In the genomic region with DNA sequence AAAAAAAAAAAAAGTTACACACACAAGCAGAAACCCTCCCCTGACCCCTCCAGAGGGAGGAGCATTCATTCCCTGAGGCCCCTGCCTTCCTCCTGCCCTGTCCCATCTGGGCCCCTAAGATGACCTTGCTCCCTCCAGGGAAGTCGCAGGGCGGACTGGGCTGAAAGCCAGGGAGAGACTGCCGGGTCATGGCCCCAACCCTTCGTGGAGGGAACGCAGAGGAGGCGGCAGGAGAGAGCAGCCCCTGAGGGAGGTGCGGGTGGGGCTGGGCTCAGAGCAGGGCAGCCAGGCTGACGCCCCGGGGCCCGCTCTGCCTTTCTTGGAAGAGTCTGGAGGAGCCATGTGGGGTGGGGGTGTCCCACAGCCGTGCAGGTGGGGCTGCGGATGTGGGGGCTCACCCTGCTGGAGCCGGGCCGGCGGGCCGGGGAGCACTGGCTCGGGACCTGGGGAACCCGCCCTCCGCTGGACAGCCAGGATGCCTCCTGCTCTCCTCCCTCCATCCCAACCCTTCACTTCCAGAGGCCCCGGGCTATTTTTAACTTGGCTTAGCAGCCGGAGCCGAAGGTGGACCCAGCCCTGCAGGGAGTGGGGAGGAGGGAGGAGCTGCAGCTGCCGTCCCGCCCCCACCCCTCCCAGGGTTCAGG, we compare ENCODE assay signal across 10 cellular contexts. TPM values are rescaled to one million over a fixed set of nuclear protein-coding genes. Genes with fewer than 3 reads are reported as not detected.
DNase-seq lines count a peak whose midpoint lies in the region; ATAC-seq and TF ChIP-seq lines count a peak whose summit lies in the region.
"Had no signal": no experiment of that assay in that cellular context is flagged by ENCODE, and none has a peak within 500 bp of the region (broad histone marks: within the 10 kb centered on the region; RNA-seq: fewer than 3 reads in every experiment).

No MANE protein-coding gene starts in this region.

- TF ChIP-seq POLR2A in testis (IDR thresholded peaks at IDR 0.05): no peak

- no peak for TF ChIP-seq CTCF in testis (IDR thresholded peaks at IDR 0.05)

- H3K27ac ChIP-seq in iPS-20b (ENCODE audit: low read length): no peak overlapping the region
- H3K27ac ChIP-seq in testis: peak overlapping the region; percentile 68 to 69
- H3K27ac ChIP-seq: ascending aorta had no signal

- no peaks in the 10 kb centered on the region for H3K36me3 ChIP-seq in adipocyte (ENCODE audit: control insufficient read depth, insufficient read depth, low read length, severe bottlenecking)
- no peaks in the 10 kb centered on the region for H3K36me3 ChIP-seq in iPS-20b (ENCODE audit: insufficient read depth, low read depth, low read length)
- H3K36me3 ChIP-seq in testis (ENCODE audit: low read depth, missing control alignments): no peaks in the 10 kb centered on the region
- H3K36me3 ChIP-seq: ascending aorta had no signal

- peaks cover 30% of the 10 kb centered on the region for H3K27me3 ChIP-seq in adipocyte (replicated peaks; ENCODE audit: control insufficient read depth, insufficient read depth, low read length)
- no peaks in the 10 kb centered on the region for H3K27me3 ChIP-seq in iPS-20b (ENCODE audit: insufficient read depth, low read length)
- H3K27me3 ChIP-seq in testis: no peaks in the 10 kb centered on the region

- DNase-seq in NCI-H146 (lab: John Stamatoyannopoulos, UW) (peak; percentile 24), NCI-H146 treated with DMSO at 0.1 percent for 48 hours (lab: John Stamatoyannopoulos, UW; ENCODE audit: unreplicated experiment) (no peak), adipocyte (ENCODE audit: low read depth) (peak; percentile 49), testis (peak; percentile 75), AG08395 (ENCODE audit: low spot score) (no peak), dedifferentiated amniotic fluid mesenchymal stem cell (ENCODE audit: extremely low spot score) (no peak)

- 21 to 27% methylated on average over 13 to 24 of the region's 24 CpGs for WGBS in testis, 2 donors

- intact Hi-C loops in testis (cut with DNase I; ENCODE audit: low total_unique reads): no loop called here

- H3K9me3 ChIP-seq in adipocyte (ENCODE audit: control insufficient read depth, low read length) (no peaks in the 10 kb centered on the region), iPS-20b (ENCODE audit: insufficient read depth, low read depth, low read length) (no peaks in the 10 kb centered on the region), testis (no peaks in the 10 kb centered on the region)
- H3K9me3 ChIP-seq: ascending aorta had no signal

- no peak for ATAC-seq in GM21576 (IDR thresholded peaks at IDR 0.05; ENCODE audit: unreplicated experiment)

- no peak overlapping the region for H3K4me3 ChIP-seq in adipocyte (ENCODE audit: low read length)
- peak overlapping the region; percentile 56; the same call in 1 of the 2 replicates for H3K4me3 ChIP-seq in iPS-20b (ENCODE audit: low read length)
- no peak overlapping the region for H3K4me3 ChIP-seq in testis

- H3K9ac ChIP-seq in adipocyte (ENCODE audit: low read length) (no peak overlapping the region), iPS-20b (ENCODE audit: low read depth, low read length) (peak overlapping the region; percentile 42; the same call in 1 of the 2 replicates)

- peaks cover 7% of the 10 kb centered on the region for H3K4me1 ChIP-seq in adipocyte (ENCODE audit: control insufficient read depth, insufficient read depth, low read length)
- H3K4me1 ChIP-seq in iPS-20b (ENCODE audit: insufficient read depth, low read length): peaks cover 17% of the 10 kb centered on the region
- peaks cover 29% of the 10 kb centered on the region for H3K4me1 ChIP-seq in testis

RNA-seq across cellular contexts. Expression of gene ABHD16B, which starts 15.0 kb away (rescaled TPM):
- total RNA-seq in testis: 10 to 100 TPM; 13.8 to 20.9 TPM
- polyA plus RNA-seq in testis (ENCODE audit: insufficient read depth, low read depth, low replicate concordance): 10.8 TPM
- total RNA-seq: ascending aorta had no signal
- polyA plus RNA-seq: neural cell had no signal

RNA-seq across cellular contexts. Expression of gene ZBTB46, which starts 15.2 kb away (rescaled TPM):
- 10 to 100 TPM; 12.5 to 15.4 TPM for total RNA-seq in testis
- polyA plus RNA-seq in testis (ENCODE audit: insufficient read depth, low read depth, low replicate concordance): 5.2 TPM

RNA-seq across cellular contexts. Expression of gene TPD52L2, which starts 18.8 kb away (rescaled TPM):
- 100 to 1,000 TPM; 100 to 132 TPM for total RNA-seq in testis
- 89.9 TPM for polyA plus RNA-seq in testis (ENCODE audit: insufficient read depth, low read depth, low replicate concordance)

RNA-seq across cellular contexts. Expression of gene DNAJC5, which starts 48.7 kb away (rescaled TPM):
- total RNA-seq in testis: 10 to 100 TPM; 58.2 to 64.8 TPM
- polyA plus RNA-seq in testis (ENCODE audit: insufficient read depth, low read depth, low replicate concordance): 35.6 TPM

Comparison
In these comparisons a context has a peak if more than half of its experiments do, and no peak if none do; other contexts are left out.
1. DNase-seq: peak in NCI-H146 (single experiment), adipocyte (single experiment) and testis (single experiment); none in NCI-H146 treated with DMSO at 0.1 percent for 48 hours (single experiment), AG08395 (single experiment) and dedifferentiated amniotic fluid mesenchymal stem cell (single experiment).